19 cellular contexts compared by ENCODE assay signal in genomic region chr10:67969875-67970274, GRCh38.
"Had no signal": no experiment of that assay in that cellular context is flagged by ENCODE, and none has a peak within 500 bp of the region (broad histone marks: within the 10 kb centered on the region; RNA-seq: fewer than 3 reads in every experiment).

No MANE protein-coding gene starts in this region.

- H3K27ac ChIP-seq: brain microvascular endothelial cell, dorsolateral prefrontal cortex, gastroesophageal sphincter, skin epidermis, thyroid gland had no signal

- H3K27me3 ChIP-seq: brain microvascular endothelial cell, dorsolateral prefrontal cortex, gastroesophageal sphincter, thyroid gland had no signal

- DNase-seq: activated B cell treated with CpG ODN at 0.5 μM for 24 hours; activated CD4-positive, alpha-beta T cell treated with anti-CD3 and anti-CD28 coated beads for 48 hours; activated CD8-positive, alpha-beta T cell treated with anti-CD3 and anti-CD28 coated beads for 36 hours; activated gamma-delta T cell; activated T-cell treated with anti-CD3 and anti-CD28 coated beads, Interleukin-2, amount 50 U/mL, for 48 hours; amygdala; brain microvascular endothelial cell; dorsolateral prefrontal cortex; left colon; midbrain; naive B cell; retina; stimulated activated CD4-positive, alpha-beta T cell treated with anti-CD3 and anti-CD28 coated beads, Interleukin-15, amount 100 ng/mL, for 24 hours; stimulated activated CD4-positive, alpha-beta T cell treated with anti-CD3 and anti-CD28 coated beads, Interleukin-4, amount 100 ng/mL, for 1 hour; stimulated activated naive B cell treated with anti-CD40 and anti-IgM and Interleukin-4, amounts not matched to agents 10 μg/mL and 1 μg/mL and 100 μg/mL, for 72 hours; thyroid gland had no signal

- H3K9me3 ChIP-seq: thyroid gland had no signal

- H3K4me3 ChIP-seq: dorsolateral prefrontal cortex, gastroesophageal sphincter, lung, skin epidermis, thyroid gland had no signal

- H3K4me1 ChIP-seq: gastroesophageal sphincter, thyroid gland had no signal
